In genomic region chr22:47779474-47779873, GRCh38 we compare ENCODE assay signal across 22 cellular contexts.
"Had no signal": no experiment of that assay in that cellular context is flagged by ENCODE, and none has a peak within 500 bp of the region (broad histone marks: within the 10 kb centered on the region; RNA-seq: fewer than 3 reads in every experiment).

No MANE protein-coding gene starts in this region.

- H3K27ac ChIP-seq: breast epithelium, Peyer's patch, SJSA1, VCaP had no signal

- H3K9me3 ChIP-seq: Peyer's patch had no signal

- H3K27me3 ChIP-seq: Peyer's patch, SJSA1 had no signal

- H3K4me1 ChIP-seq: breast epithelium, Peyer's patch, SJSA1 had no signal

- H3K4me3 ChIP-seq: breast epithelium, Peyer's patch, SJSA1 had no signal

- ATAC-seq: activated CD4-positive, CD25-positive, alpha-beta regulatory T cell treated with anti-CD3 and anti-CD28 coated beads, Interleukin-2, amount 50 U/mL, for 24 hours; activated CD8-positive, alpha-beta T cell treated with anti-CD3 and anti-CD28 coated beads for 36 hours had no signal

- DNase-seq: activated CD4-positive, alpha-beta T cell treated with anti-CD3 and anti-CD28 coated beads for 4 hours; activated CD8-positive, alpha-beta memory T cell treated with anti-CD3 and anti-CD28 coated beads, Interleukin-2, amount 50 U/mL, for 48 hours; activated CD8-positive, alpha-beta T cell treated with anti-CD3 and anti-CD28 coated beads for 36 hours; activated naive CD4-positive, alpha-beta T cell treated with anti-CD3 and anti-CD28 coated beads, Interleukin-2, amount 50 U/mL, for 16 hours; activated naive CD8-positive, alpha-beta T cell treated with anti-CD3 and anti-CD28 coated beads, Interleukin-2, amount 10 ng/mL, durations not matched to agents 7 days and 5 days; activated T-cell treated with anti-CD3 and anti-CD28 coated beads, Interleukin-2, amount 50 U/mL, for 1 hour; aorta; caudate nucleus; MM.1S; NCI-H1105 treated with DMSO at 0.1 percent for 48 hours; NCI-H1436 treated with DMSO at 0.1 percent for 48 hours; NCI-H187; NCI-H2081; NCI-H526; NCI-H774; NK-92 treated with Interleukin-12 subunit alpha and Interleukin-12 subunit beta, amount 100 ng/mL, for 24 hours; SHP77 had no signal

- H3K36me3 ChIP-seq: breast epithelium, Peyer's patch, SJSA1 had no signal
